ENCODE assay signal across 34 cellular contexts in the genomic region with DNA sequence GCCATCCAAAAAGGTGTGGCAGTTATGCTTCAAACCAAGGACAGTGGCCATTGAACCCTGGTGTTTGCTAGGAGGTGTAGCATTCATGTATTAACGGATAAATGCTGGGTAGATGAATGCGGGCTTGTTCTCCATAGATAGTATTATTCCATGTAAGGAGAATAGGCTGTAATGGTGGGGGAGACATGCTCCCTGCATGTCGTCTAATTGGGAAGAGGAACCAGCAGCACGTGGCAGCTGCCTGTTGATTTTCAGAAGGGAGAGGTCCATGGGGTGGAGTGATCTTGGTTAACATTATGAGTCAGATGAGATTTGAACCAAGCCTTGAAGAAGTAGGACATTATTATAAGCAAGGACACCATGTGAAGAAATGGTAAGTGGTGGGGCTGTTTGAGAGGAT.
"Had no signal": no experiment of that assay in that cellular context is flagged by ENCODE, and none has a peak within 500 bp of the region (broad histone marks: within the 10 kb centered on the region; RNA-seq: fewer than 3 reads in every experiment).

No MANE protein-coding gene starts in this region.

- H3K27ac ChIP-seq: KMS-11, PC-9, RWPE1, WERI-Rb-1 had no signal

- H3K36me3 ChIP-seq: WERI-Rb-1 had no signal

- H3K9me3 Mint-ChIP-seq: activated CD4-positive, alpha-beta memory T cell treated with anti-CD3 and anti-CD28 coated beads, Interleukin-2, amount 10 ng/mL, durations not matched to agents 7 days and 5 days; activated naive CD4-positive, alpha-beta T cell treated with anti-CD3 and anti-CD28 coated beads, Interleukin-2, amount 10 ng/mL, durations not matched to agents 7 days and 5 days; activated naive CD8-positive, alpha-beta T cell treated with anti-CD3 and anti-CD28 coated beads, Interleukin-2, amount 50 U/mL, for 24 hours; brain had no signal

- H3K27me3 Mint-ChIP-seq: activated CD4-positive, alpha-beta memory T cell treated with anti-CD3 and anti-CD28 coated beads, Interleukin-2, amount 10 ng/mL, durations not matched to agents 7 days and 5 days; activated CD8-positive, alpha-beta memory T cell treated with anti-CD3 and anti-CD28 coated beads, Interleukin-2, amount 10 ng/mL, durations not matched to agents 7 days and 5 days; activated naive CD4-positive, alpha-beta T cell treated with anti-CD3 and anti-CD28 coated beads, Interleukin-2, amount 10 ng/mL, durations not matched to agents 7 days and 5 days; activated naive CD8-positive, alpha-beta T cell; activated naive CD8-positive, alpha-beta T cell treated with anti-CD3 and anti-CD28 coated beads, Interleukin-2, amount 50 U/mL, for 24 hours; brain had no signal

- DNase-seq: activated CD4-positive, alpha-beta memory T cell treated with anti-CD3 and anti-CD28 coated beads, Interleukin-2, amount 10 ng/mL, durations not matched to agents 7 days and 5 days; activated CD4-positive, alpha-beta T cell treated with anti-CD3 and anti-CD28 coated beads for 1 hour; activated CD4-positive, alpha-beta T cell treated with anti-CD3 and anti-CD28 coated beads for 48 hours; activated CD4-positive, CD25-positive, alpha-beta regulatory T cell; activated CD8-positive, alpha-beta memory T cell treated with anti-CD3 and anti-CD28 coated beads for 24 hours; activated CD8-positive, alpha-beta memory T cell treated with anti-CD3 and anti-CD28 coated beads, Interleukin-2, amount 10 ng/mL, durations not matched to agents 7 days and 5 days; activated CD8-positive, alpha-beta memory T cell treated with anti-CD3 and anti-CD28 coated beads, Interleukin-2, amount 50 U/mL, for 48 hours; activated effector memory CD4-positive, alpha-beta T cell treated with Interleukin-2 at 50 U/mL for 16 hours; activated naive CD4-positive, alpha-beta T cell treated with anti-CD3 and anti-CD28 coated beads, Interleukin-2, amount 10 ng/mL, durations not matched to agents 7 days and 5 days; activated naive CD8-positive, alpha-beta T cell treated with anti-CD3 and anti-CD28 coated beads, Interleukin-2, amount 50 U/mL, for 24 hours; activated T-cell treated with anti-CD3 and anti-CD28 coated beads, Interleukin-2, amount 50 U/mL, for 48 hours; anterior cingulate cortex; central memory CD4-positive, alpha-beta T cell; MM.1S; NCI-H1048; NCI-H1105 treated with DMSO at 0.1 percent for 48 hours; NCI-H1436; NCI-H1694; NCI-H1930; NCI-H2081 treated with DMSO at 0.1 percent for 48 hours; NCI-H526; NCI-H748 treated with DMSO at 0.1 percent for 48 hours; NK-92 treated with Interleukin-12 subunit alpha and Interleukin-12 subunit beta, amount 100 ng/mL, for 24 hours; PC-9; SW 1271; T-helper 1 cell; T-helper 2 cell; T-helper 9 cell; WERI-Rb-1 had no signal

- H3K36me3 Mint-ChIP-seq: activated CD8-positive, alpha-beta memory T cell treated with anti-CD3 and anti-CD28 coated beads, Interleukin-2, amount 10 ng/mL, durations not matched to agents 7 days and 5 days; activated naive CD4-positive, alpha-beta T cell treated with anti-CD3 and anti-CD28 coated beads, Interleukin-2, amount 10 ng/mL, durations not matched to agents 7 days and 5 days; activated naive CD8-positive, alpha-beta T cell had no signal

- H3K4me1 Mint-ChIP-seq: activated CD4-positive, alpha-beta memory T cell treated with anti-CD3 and anti-CD28 coated beads, Interleukin-2, amount 10 ng/mL, durations not matched to agents 7 days and 5 days; activated CD8-positive, alpha-beta memory T cell treated with anti-CD3 and anti-CD28 coated beads, Interleukin-2, amount 10 ng/mL, durations not matched to agents 7 days and 5 days; activated naive CD4-positive, alpha-beta T cell treated with anti-CD3 and anti-CD28 coated beads, Interleukin-2, amount 10 ng/mL, durations not matched to agents 7 days and 5 days; activated naive CD8-positive, alpha-beta T cell treated with anti-CD3 and anti-CD28 coated beads, Interleukin-2, amount 50 U/mL, for 24 hours; brain had no signal

- ATAC-seq: activated CD8-positive, alpha-beta memory T cell treated with anti-CD3 and anti-CD28 coated beads, Interleukin-2, amount 10 ng/mL, durations not matched to agents 7 days and 5 days; activated naive CD8-positive, alpha-beta T cell treated with anti-CD3 and anti-CD28 coated beads, Interleukin-2, amount 50 U/mL, for 24 hours; Right ventricle myocardium inferior had no signal

- H3K27ac Mint-ChIP-seq: activated CD4-positive, alpha-beta memory T cell treated with anti-CD3 and anti-CD28 coated beads, Interleukin-2, amount 10 ng/mL, durations not matched to agents 7 days and 5 days; activated CD8-positive, alpha-beta memory T cell treated with anti-CD3 and anti-CD28 coated beads, Interleukin-2, amount 10 ng/mL, durations not matched to agents 7 days and 5 days; activated naive CD4-positive, alpha-beta T cell treated with anti-CD3 and anti-CD28 coated beads, Interleukin-2, amount 10 ng/mL, durations not matched to agents 7 days and 5 days; activated naive CD8-positive, alpha-beta T cell; activated naive CD8-positive, alpha-beta T cell treated with anti-CD3 and anti-CD28 coated beads, Interleukin-2, amount 50 U/mL, for 24 hours had no signal

- H3K4me3 Mint-ChIP-seq: activated CD4-positive, alpha-beta memory T cell treated with anti-CD3 and anti-CD28 coated beads, Interleukin-2, amount 10 ng/mL, durations not matched to agents 7 days and 5 days; activated CD8-positive, alpha-beta memory T cell treated with anti-CD3 and anti-CD28 coated beads, Interleukin-2, amount 10 ng/mL, durations not matched to agents 7 days and 5 days; activated naive CD4-positive, alpha-beta T cell treated with anti-CD3 and anti-CD28 coated beads, Interleukin-2, amount 10 ng/mL, durations not matched to agents 7 days and 5 days; activated naive CD8-positive, alpha-beta T cell; activated naive CD8-positive, alpha-beta T cell treated with anti-CD3 and anti-CD28 coated beads, Interleukin-2, amount 50 U/mL, for 24 hours; brain had no signal

- H3K4me3 ChIP-seq: PC-9 had no signal
